12 cellular contexts compared by ENCODE assay signal in genomic region chr7:108311446-108312168, GRCh38.
A peak's percentile ranks its signal among the peaks of the same experiment; 100 is the strongest.
DNase-seq lines count a peak whose midpoint lies in the region; ATAC-seq and TF ChIP-seq lines count a peak whose summit lies in the region.
"Had no signal": no experiment of that assay in that cellular context is flagged by ENCODE, and none has a peak within 500 bp of the region (broad histone marks: within the 10 kb centered on the region; RNA-seq: fewer than 3 reads in every experiment).

No MANE protein-coding gene starts in this region.

- no peaks in the 10 kb centered on the region for H3K27me3 ChIP-seq in CD4-positive, alpha-beta T cell (ENCODE audit: control insufficient read depth, insufficient read depth, low read length)

- POLR2A ChIA-PET in CD4-positive, alpha-beta T cell (lab: Charles Lee): no interaction called here

- TF ChIP-seq CTCF in CD14-positive monocyte (IDR thresholded peaks at IDR 0.05): no peak
- no peak for TF ChIP-seq CTCF in CD4-positive, alpha-beta T cell (IDR thresholded peaks at IDR 0.05)

- peaks cover 0 to 4% (median 0%) of the 10 kb centered on the region in 3 donors for H3K27me3 Mint-ChIP-seq in CD14-positive monocyte (ENCODE audit: low read depth in 3 of 3)
- no peaks in the 10 kb centered on the region for H3K27me3 Mint-ChIP-seq in CD4-positive, alpha-beta T cell
- H3K27me3 Mint-ChIP-seq: dendritic cell treated with granulocyte-macrophage colony-stimulating factor and Interleukin-4, amounts not matched to agents 40 ng/mL and 50 ng/mL, for 4 days had no signal

- H3K27ac ChIP-seq in CD4-positive, alpha-beta T cell (ENCODE audit: low read depth, low read length): no peak overlapping the region

- ATAC-seq in GM21528 (IDR thresholded peaks at IDR 0.05; ENCODE audit: low FRiP score, unreplicated experiment): peak; percentile 65
- ATAC-seq in CD4-positive, alpha-beta T cell (ENCODE audit: poor library complexity): no peak

- no peaks in the 10 kb centered on the region for H3K9me3 ChIP-seq in CD4-positive, alpha-beta T cell (ENCODE audit: control insufficient read depth, low read length)

- H3K9me3 Mint-ChIP-seq in CD14-positive monocyte: peaks cover 0 to 7% (median 0%) of the 10 kb centered on the region in 7 donors
- no peaks in the 10 kb centered on the region for H3K9me3 Mint-ChIP-seq in CD4-positive, alpha-beta T cell
- H3K9me3 Mint-ChIP-seq: dendritic cell treated with granulocyte-macrophage colony-stimulating factor and Interleukin-4, amounts not matched to agents 40 ng/mL and 50 ng/mL, for 4 days had no signal

- CTCF ChIA-PET in CD4-positive, alpha-beta T cell (lab: Charles Lee): no interaction called here

- no peak overlapping the region for H3K27ac Mint-ChIP-seq in CD14-positive monocyte
- no peak overlapping the region for H3K27ac Mint-ChIP-seq in CD4-positive, alpha-beta T cell
- H3K27ac Mint-ChIP-seq: dendritic cell treated with granulocyte-macrophage colony-stimulating factor and Interleukin-4, amounts not matched to agents 40 ng/mL and 50 ng/mL, for 4 days; naive B cell had no signal

- peak; percentile 45 for DNase-seq in Daoy (ENCODE audit: low read depth)
- DNase-seq in HT1080 (ENCODE audit: low read depth): peak; percentile 82
- DNase-seq in fibroblast of gingiva (ENCODE audit: low read depth): peak; percentile 76
- no peak for DNase-seq in CD14-positive monocyte (ENCODE audit: low spot score)
- DNase-seq in SK-N-DZ (ENCODE audit: low spot score): no peak
- no peak for DNase-seq in CD4-positive, alpha-beta T cell
- no peak for DNase-seq in activated naive CD4-positive, alpha-beta T cell (lab: John Stamatoyannopoulos, UW)
- DNase-seq: activated CD4-positive, alpha-beta T cell treated with anti-CD3 and anti-CD28 coated beads for 1 hour; naive B cell; NCI-H526 had no signal

- H3K4me1 Mint-ChIP-seq in CD14-positive monocyte: no peaks in the 10 kb centered on the region
- no peaks in the 10 kb centered on the region for H3K4me1 Mint-ChIP-seq in CD4-positive, alpha-beta T cell (ENCODE audit: low read depth)

- intact Hi-C loops in CD14-positive monocyte (cut with micrococcal nuclease): no loop called here
- intact Hi-C loops in CD4-positive, alpha-beta T cell (cut with DNase I, micrococcal nuclease): no loop called here

- H3K36me3 Mint-ChIP-seq in CD14-positive monocyte: no peaks in the 10 kb centered on the region
- no peaks in the 10 kb centered on the region for H3K36me3 Mint-ChIP-seq in CD4-positive, alpha-beta T cell (ENCODE audit: low read depth)
- H3K36me3 Mint-ChIP-seq: naive B cell had no signal

- no peak overlapping the region for H3K4me3 Mint-ChIP-seq in CD14-positive monocyte
- H3K4me3 Mint-ChIP-seq in CD4-positive, alpha-beta T cell: no peak overlapping the region
- H3K4me3 Mint-ChIP-seq: dendritic cell treated with granulocyte-macrophage colony-stimulating factor and Interleukin-4, amounts not matched to agents 40 ng/mL and 50 ng/mL, for 4 days; naive B cell had no signal

Comparison
In these comparisons a context has a peak if more than half of its experiments do, and no peak if none do; other contexts are left out.
1. DNase-seq: peak in Daoy (single experiment), HT1080 (single experiment) and fibroblast of gingiva (single experiment); none in CD14-positive monocyte (single experiment), SK-N-DZ (single experiment), CD4-positive, alpha-beta T cell (0 of 10) and activated naive CD4-positive, alpha-beta T cell (0 of 4).